In the genomic region with DNA sequence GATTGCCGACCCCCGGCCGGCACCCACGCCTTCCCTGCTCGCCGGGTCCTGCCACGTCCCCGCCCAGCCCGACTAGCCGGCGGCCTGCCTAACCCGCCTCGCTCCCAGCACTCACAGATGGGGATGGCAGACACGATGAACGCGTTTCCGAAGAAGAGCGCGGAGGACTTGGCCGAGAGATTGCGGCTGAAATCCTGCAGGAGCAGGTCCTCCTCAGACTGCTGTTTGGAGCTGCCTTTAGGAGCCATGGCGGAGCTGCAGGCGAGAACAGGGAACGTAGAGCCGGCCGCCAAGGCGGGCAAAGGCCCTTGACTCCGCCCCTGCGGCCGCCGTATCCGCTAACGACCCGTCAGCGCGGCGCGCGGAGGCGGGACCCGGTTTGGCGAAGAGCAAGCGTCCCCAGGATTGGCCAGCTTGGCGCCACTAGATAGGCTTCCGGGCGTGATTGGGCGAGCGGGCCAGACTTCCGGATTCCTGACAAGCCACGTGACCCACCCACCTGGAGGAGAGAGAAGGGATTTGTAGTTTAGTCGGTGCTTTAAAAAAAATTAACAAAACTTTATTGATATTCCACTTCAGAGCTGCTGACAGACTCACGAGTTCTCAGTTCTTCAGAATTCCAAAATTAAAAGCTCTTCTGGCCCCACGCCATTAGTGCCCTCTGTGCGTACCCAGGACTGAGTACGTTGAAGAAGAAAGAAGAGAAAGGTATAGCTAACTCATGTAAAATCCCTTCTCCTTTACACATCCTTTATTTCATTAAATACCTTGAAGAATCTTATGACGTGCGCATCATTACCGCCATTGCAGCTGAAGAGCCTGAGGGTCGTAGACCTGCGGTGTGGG, we compare ENCODE assay signal across 1 cellular context.
A peak's percentile ranks its signal among the peaks of the same experiment; 100 is the strongest.
TF ChIP-seq lines count a peak whose summit lies in the region.

A gene (minus strand): TSS at position 276 of the 846 bp plus-strand sequence. CDS start 28 bp downstream, at position 248.

TF ChIP-seq in liver, 16 proteins besides CTCF, POLR2A, EP300 and RAD21 (continued from another document):
- TF ChIP-seq, protein P1, sequence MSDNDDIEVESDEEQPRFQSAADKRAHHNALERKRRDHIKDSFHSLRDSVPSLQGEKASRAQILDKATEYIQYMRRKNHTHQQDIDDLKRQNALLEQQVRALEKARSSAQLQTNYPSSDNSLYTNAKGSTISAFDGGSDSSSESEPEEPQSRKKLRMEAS (IDR thresholded peaks at IDR 0.05), result peak; percentile 54
- TF ChIP-seq HNF4G (IDR thresholded peaks at IDR 0.05) (peak; percentile 11), NR2F2 (IDR thresholded peaks at IDR 0.05) (no peak), EGR1 (IDR thresholded peaks at IDR 0.05; ENCODE audit: low read depth in 2 of 2) (peak; percentile 72 to 95), HNF4A (conservative IDR thresholded peaks at IDR 0.05) (peak; percentile 16 to 29), FOXA1 (IDR thresholded peaks at IDR 0.05) (peak; percentile 73), JUND (IDR thresholded peaks at IDR 0.05) (peak; percentile 60 to 66), RXRA (IDR thresholded peaks at IDR 0.05) (peak; percentile 49 to 58), YY1 (IDR thresholded peaks at IDR 0.05) (peak; percentile 97), SP1 (IDR thresholded peaks at IDR 0.05) (peak; percentile 98), GABPA (IDR thresholded peaks at IDR 0.05 in 1 of 2, conservative IDR thresholded peaks at IDR 0.05 in 1 of 2) (peak; percentile 72 to 90)
- TF ChIP-seq, protein P2, sequence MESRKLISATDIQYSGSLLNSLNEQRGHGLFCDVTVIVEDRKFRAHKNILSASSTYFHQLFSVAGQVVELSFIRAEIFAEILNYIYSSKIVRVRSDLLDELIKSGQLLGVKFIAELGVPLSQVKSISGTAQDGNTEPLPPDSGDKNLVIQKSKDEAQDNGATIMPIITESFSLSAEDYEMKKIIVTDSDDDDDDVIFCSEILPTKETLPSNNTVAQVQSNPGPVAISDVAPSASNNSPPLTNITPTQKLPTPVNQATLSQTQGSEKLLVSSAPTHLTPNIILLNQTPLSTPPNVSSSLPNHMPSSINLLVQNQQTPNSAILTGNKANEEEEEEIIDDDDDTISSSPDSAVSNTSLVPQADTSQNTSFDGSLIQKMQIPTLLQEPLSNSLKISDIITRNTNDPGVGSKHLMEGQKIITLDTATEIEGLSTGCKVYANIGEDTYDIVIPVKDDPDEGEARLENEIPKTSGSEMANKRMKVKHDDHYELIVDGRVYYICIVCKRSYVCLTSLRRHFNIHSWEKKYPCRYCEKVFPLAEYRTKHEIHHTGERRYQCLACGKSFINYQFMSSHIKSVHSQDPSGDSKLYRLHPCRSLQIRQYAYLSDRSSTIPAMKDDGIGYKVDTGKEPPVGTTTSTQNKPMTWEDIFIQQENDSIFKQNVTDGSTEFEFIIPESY (IDR thresholded peaks at IDR 0.05), result peak; percentile 75
- TF ChIP-seq, protein P3, sequence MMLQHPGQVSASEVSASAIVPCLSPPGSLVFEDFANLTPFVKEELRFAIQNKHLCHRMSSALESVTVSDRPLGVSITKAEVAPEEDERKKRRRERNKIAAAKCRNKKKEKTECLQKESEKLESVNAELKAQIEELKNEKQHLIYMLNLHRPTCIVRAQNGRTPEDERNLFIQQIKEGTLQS (IDR thresholded peaks at IDR 0.05), result no peak
TF ChIP-seq in liver: peak in this region for 13.
